Comparison of ENCODE assay signal across 2 cellular contexts in the genomic region with DNA sequence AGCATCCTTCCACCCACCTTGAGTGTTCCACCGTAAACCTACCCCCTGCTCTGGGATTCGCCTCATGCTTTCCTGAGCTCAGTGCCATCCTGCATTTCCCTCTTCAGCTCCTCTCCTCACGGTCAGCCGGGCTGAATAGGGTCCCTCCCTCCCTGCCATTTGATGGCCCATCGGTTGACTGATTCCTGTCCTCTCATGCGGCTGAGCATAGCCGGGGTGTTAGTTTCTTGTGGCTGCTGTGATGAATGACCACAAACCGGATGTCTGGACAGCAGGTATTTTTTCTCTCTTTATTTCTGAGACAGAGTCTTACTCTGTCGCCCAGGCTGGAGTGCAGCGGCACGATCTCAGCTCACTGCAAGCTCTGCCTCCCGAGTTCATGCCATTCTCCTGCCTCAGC.
TF ChIP-seq lines count a peak whose summit lies in the region.

No MANE protein-coding gene starts in this region.

TF ChIP-seq in H1, 55 proteins besides CTCF, POLR2A, EP300 and RAD21 (continued from another document):
- TF ChIP-seq BRCA1 (IDR thresholded peaks at IDR 0.05; ENCODE audit: low read depth, low read length) (no peak), SP2 (IDR thresholded peaks at IDR 0.05; ENCODE audit: low read length) (no peak), GTF2F1 (IDR thresholded peaks at IDR 0.05; ENCODE audit: borderline replicate concordance, low read depth, low read length) (no peak), KDM1A (IDR thresholded peaks at IDR 0.05; ENCODE audit: borderline replicate concordance, low read length) (no peak), TCF12 (IDR thresholded peaks at IDR 0.05; ENCODE audit: low read depth, low read length) (no peak), ZNF274 (IDR thresholded peaks at IDR 0.05; ENCODE audit: borderline replicate concordance, extremely low read depth, low read length) (no peak), SP1 (IDR thresholded peaks at IDR 0.05; ENCODE audit: low read depth, low read length) (no peak), BCL11A (IDR thresholded peaks at IDR 0.05; ENCODE audit: low read depth in 2 of 2, low read length in 2 of 2) (no peak), JUND (IDR thresholded peaks at IDR 0.05; ENCODE audit: low read length) (no peak), SRF (IDR thresholded peaks at IDR 0.05; ENCODE audit: low read depth, low read length) (no peak), CBX5 (IDR thresholded peaks at IDR 0.05; ENCODE audit: low read depth, low read length) (no peak)
- TF ChIP-seq, protein P1, sequence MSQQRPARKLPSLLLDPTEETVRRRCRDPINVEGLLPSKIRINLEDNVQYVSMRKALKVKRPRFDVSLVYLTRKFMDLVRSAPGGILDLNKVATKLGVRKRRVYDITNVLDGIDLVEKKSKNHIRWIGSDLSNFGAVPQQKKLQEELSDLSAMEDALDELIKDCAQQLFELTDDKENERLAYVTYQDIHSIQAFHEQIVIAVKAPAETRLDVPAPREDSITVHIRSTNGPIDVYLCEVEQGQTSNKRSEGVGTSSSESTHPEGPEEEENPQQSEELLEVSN (IDR thresholded peaks at IDR 0.05) = no peak

TF ChIP-seq in SK-N-SH treated with all-trans-retinoic acid at 6 μM for 48 hours, 23 proteins besides CTCF, POLR2A, EP300 and RAD21 (continued from another document):
- TF ChIP-seq, protein P2, sequence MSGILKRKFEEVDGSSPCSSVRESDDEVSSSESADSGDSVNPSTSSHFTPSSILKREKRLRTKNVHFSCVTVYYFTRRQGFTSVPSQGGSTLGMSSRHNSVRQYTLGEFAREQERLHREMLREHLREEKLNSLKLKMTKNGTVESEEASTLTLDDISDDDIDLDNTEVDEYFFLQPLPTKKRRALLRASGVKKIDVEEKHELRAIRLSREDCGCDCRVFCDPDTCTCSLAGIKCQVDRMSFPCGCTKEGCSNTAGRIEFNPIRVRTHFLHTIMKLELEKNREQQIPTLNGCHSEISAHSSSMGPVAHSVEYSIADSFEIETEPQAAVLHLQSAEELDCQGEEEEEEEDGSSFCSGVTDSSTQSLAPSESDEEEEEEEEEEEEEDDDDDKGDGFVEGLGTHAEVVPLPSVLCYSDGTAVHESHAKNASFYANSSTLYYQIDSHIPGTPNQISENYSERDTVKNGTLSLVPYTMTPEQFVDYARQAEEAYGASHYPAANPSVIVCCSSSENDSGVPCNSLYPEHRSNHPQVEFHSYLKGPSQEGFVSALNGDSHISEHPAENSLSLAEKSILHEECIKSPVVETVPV (CRISPR knock-in tag; IDR thresholded peaks at IDR 0.05) = no peak
- TF ChIP-seq ZFP30 (CRISPR knock-in tag; IDR thresholded peaks at IDR 0.05) (no peak), ZFP3 (CRISPR knock-in tag; IDR thresholded peaks at IDR 0.05) (no peak), ZNF70 (CRISPR knock-in tag; IDR thresholded peaks at IDR 0.05) (no peak), ISL1 (CRISPR knock-in tag; IDR thresholded peaks at IDR 0.05) (no peak)
- TF ChIP-seq, protein P3, sequence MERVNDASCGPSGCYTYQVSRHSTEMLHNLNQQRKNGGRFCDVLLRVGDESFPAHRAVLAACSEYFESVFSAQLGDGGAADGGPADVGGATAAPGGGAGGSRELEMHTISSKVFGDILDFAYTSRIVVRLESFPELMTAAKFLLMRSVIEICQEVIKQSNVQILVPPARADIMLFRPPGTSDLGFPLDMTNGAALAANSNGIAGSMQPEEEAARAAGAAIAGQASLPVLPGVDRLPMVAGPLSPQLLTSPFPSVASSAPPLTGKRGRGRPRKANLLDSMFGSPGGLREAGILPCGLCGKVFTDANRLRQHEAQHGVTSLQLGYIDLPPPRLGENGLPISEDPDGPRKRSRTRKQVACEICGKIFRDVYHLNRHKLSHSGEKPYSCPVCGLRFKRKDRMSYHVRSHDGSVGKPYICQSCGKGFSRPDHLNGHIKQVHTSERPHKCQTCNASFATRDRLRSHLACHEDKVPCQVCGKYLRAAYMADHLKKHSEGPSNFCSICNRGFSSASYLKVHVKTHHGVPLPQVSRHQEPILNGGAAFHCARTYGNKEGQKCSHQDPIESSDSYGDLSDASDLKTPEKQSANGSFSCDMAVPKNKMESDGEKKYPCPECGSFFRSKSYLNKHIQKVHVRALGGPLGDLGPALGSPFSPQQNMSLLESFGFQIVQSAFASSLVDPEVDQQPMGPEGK (CRISPR knock-in tag; IDR thresholded peaks at IDR 0.05; ENCODE audit: borderline replicate concordance) = no peak
